In genomic region chr19:50434525-50434924, GRCh38 we compare ENCODE assay signal across 1 cellular context.
TF ChIP-seq lines count a peak whose summit lies in the region.

No MANE protein-coding gene starts in this region.

TF ChIP-seq in GM12891, 5 proteins besides CTCF, POLR2A, EP300 and RAD21:
- TF ChIP-seq PAX5 (IDR thresholded peaks at IDR 0.05; ENCODE audit: insufficient read depth, low read length, severe bottlenecking) (no peak), POLR2AphosphoS5 (IDR thresholded peaks at IDR 0.05; ENCODE audit: low read depth, low read length) (no peak), TAF1 (IDR thresholded peaks at IDR 0.05; ENCODE audit: low read depth, low read length) (no peak), POU2F2 (IDR thresholded peaks at IDR 0.05; ENCODE audit: low read depth, low read length) (no peak), SPI1 (IDR thresholded peaks at IDR 0.05; ENCODE audit: low read depth, low read length) (no peak)
